Comparison of ENCODE assay signal across 12 cellular contexts in genomic region chr2:111208639-111209038, GRCh38.
A peak's percentile ranks its signal among the peaks of the same experiment; 100 is the strongest.
DNase-seq lines count a peak whose midpoint lies in the region; ATAC-seq lines count a peak whose summit lies in the region.
"Had no signal": no experiment of that assay in that cellular context is flagged by ENCODE, and none has a peak within 500 bp of the region (broad histone marks: within the 10 kb centered on the region; RNA-seq: fewer than 3 reads in every experiment).

No MANE protein-coding gene starts in this region.

- H3K9me3 Mint-ChIP-seq in activated CD4-positive, alpha-beta T cell treated with anti-CD3 and anti-CD28 coated beads, Interleukin-2, amount 10 ng/mL, durations not matched to agents 24 days and 14 days: peaks cover 21% of the 10 kb centered on the region
- peaks cover 1% of the 10 kb centered on the region for H3K9me3 Mint-ChIP-seq in memory B cell

- H3K27me3 Mint-ChIP-seq in activated CD4-positive, alpha-beta T cell treated with anti-CD3 and anti-CD28 coated beads, Interleukin-2, amount 10 ng/mL, durations not matched to agents 24 days and 14 days: peaks cover 3% of the 10 kb centered on the region
- no peaks in the 10 kb centered on the region for H3K27me3 Mint-ChIP-seq in memory B cell
- H3K27me3 Mint-ChIP-seq: CD4-positive, alpha-beta memory T cell had no signal

- peak overlapping the region; percentile 76 for H3K27ac Mint-ChIP-seq in activated CD4-positive, alpha-beta T cell treated with anti-CD3 and anti-CD28 coated beads, Interleukin-2, amount 10 ng/mL, durations not matched to agents 24 days and 14 days
- peak overlapping the region; percentile 32 for H3K27ac Mint-ChIP-seq in memory B cell
- H3K27ac Mint-ChIP-seq: CD4-positive, alpha-beta memory T cell had no signal

- H3K36me3 Mint-ChIP-seq in activated CD4-positive, alpha-beta T cell treated with anti-CD3 and anti-CD28 coated beads, Interleukin-2, amount 10 ng/mL, durations not matched to agents 24 days and 14 days (ENCODE audit: low read depth): peaks cover 25% of the 10 kb centered on the region
- H3K36me3 Mint-ChIP-seq in memory B cell: no peaks in the 10 kb centered on the region
- H3K36me3 Mint-ChIP-seq: CD4-positive, alpha-beta memory T cell had no signal

- H3K4me3 Mint-ChIP-seq in activated CD4-positive, alpha-beta T cell treated with anti-CD3 and anti-CD28 coated beads, Interleukin-2, amount 10 ng/mL, durations not matched to agents 24 days and 14 days: peak overlapping the region; percentile 19
- no peak overlapping the region for H3K4me3 Mint-ChIP-seq in memory B cell
- H3K4me3 Mint-ChIP-seq: CD4-positive, alpha-beta memory T cell had no signal

- ATAC-seq in HG02571 (IDR thresholded peaks at IDR 0.05; ENCODE audit: unreplicated experiment) (peak; percentile 3), HG03457 (IDR thresholded peaks at IDR 0.05; ENCODE audit: unreplicated experiment) (peak; percentile 10), memory B cell (ENCODE audit: low read depth) (no peak)

- DNase-seq in activated CD4-positive, alpha-beta T cell treated with anti-CD3 and anti-CD28 coated beads, Interleukin-2, amount 10 ng/mL, durations not matched to agents 24 days and 14 days: peak; percentile 54
- no peak for DNase-seq in activated CD4-positive, alpha-beta T cell treated with anti-CD3 and anti-CD28 coated beads for 1 hour
- no peak for DNase-seq in memory B cell (ENCODE audit: low spot score in 2 of 2)
- DNase-seq in MV-4-11 (lab: John Stamatoyannopoulos, UW): no peak
- DNase-seq in activated naive CD4-positive, alpha-beta T cell treated with Interleukin-2 at 50 U/mL for 16 hours: no peak
- DNase-seq in T-helper 2 cell: no peak
- DNase-seq: anterior cingulate cortex, cortex of kidney, testis had no signal

- H3K4me1 Mint-ChIP-seq in activated CD4-positive, alpha-beta T cell treated with anti-CD3 and anti-CD28 coated beads, Interleukin-2, amount 10 ng/mL, durations not matched to agents 24 days and 14 days: peaks cover 35% of the 10 kb centered on the region
- H3K4me1 Mint-ChIP-seq in memory B cell: peaks cover 12% of the 10 kb centered on the region

- intact Hi-C loops in activated CD4-positive, alpha-beta T cell treated with anti-CD3 and anti-CD28 coated beads, Interleukin-2, amount 10 ng/mL, durations not matched to agents 24 days and 14 days (cut with micrococcal nuclease): loop anchor here (2.0 to 10.0 kb wide), 5 partner anchors 34 to 404 kb away; no protein-coding TSS in a partner anchor
